1 cellular context compared by ENCODE assay signal in genomic region chr20:44911264-44911921, GRCh38.
TF ChIP-seq lines count a peak whose summit lies in the region.

No MANE protein-coding gene starts in this region.

TF ChIP-seq in HepG2, 621 proteins besides CTCF, POLR2A, EP300 and RAD21 (continued from another document):
- TF ChIP-seq ARHGAP35 (CRISPR knock-in tag; IDR thresholded peaks at IDR 0.05; ENCODE audit: borderline replicate concordance), result no peak
- no peak for TF ChIP-seq SNAPC4 (CRISPR knock-in tag; IDR thresholded peaks at IDR 0.05)
- TF ChIP-seq IRF2 (CRISPR knock-in tag; IDR thresholded peaks at IDR 0.05), result no peak
- peak; percentile 77 for TF ChIP-seq ZBTB43 (CRISPR knock-in tag; conservative IDR thresholded peaks at IDR 0.05)
